ENCODE assay signal across 8 cellular contexts in genomic region chr14:91508105-91508504, GRCh38. TPM values are rescaled to one million over a fixed set of nuclear protein-coding genes. Genes with fewer than 3 reads are reported as not detected.
DNase-seq lines count a peak whose midpoint lies in the region; ATAC-seq and TF ChIP-seq lines count a peak whose summit lies in the region.

No MANE protein-coding gene starts in this region.

- H3K79me2 ChIP-seq in Loucy (ENCODE audit: insufficient read depth, low read length) = peaks cover 77% of the 10 kb centered on the region

- TF ChIP-seq CTCF in BJ (IDR thresholded peaks at IDR 0.05; ENCODE audit: insufficient read depth, low read depth, low read length) (no peak), Loucy (conservative IDR thresholded peaks at IDR 0.05; ENCODE audit: low read length) (no peak), nephron progenitor cell (IDR thresholded peaks at IDR 0.05) (no peak), GM10248 (IDR thresholded peaks at IDR 0.05; ENCODE audit: control extremely low read depth, extremely low read depth, low read depth, missing control alignments) (no peak)

- POLR2A ChIA-PET in BJ (lab: Charles Lee) = interaction anchor here (0.5 to 0.6 kb wide), 2 partner anchors 36 to 612 kb away, joined by 7 to 8 read pairs; no protein-coding TSS in a partner anchor
- POLR2A ChIA-PET in GM10248 (lab: Yijun Ruan, JAX) = no interaction called here

- peaks cover 2% of the 10 kb centered on the region for H3K36me3 ChIP-seq in BJ (ENCODE audit: control insufficient read depth, insufficient read depth, low read length)
- H3K36me3 ChIP-seq in Loucy (ENCODE audit: insufficient read depth, low read length) = peaks cover 19% of the 10 kb centered on the region; the same call in 1 of the 2 replicates
- peaks cover 0 to 24% of the 10 kb centered on the region in 2 donors for H3K36me3 ChIP-seq in duodenal mucosa (ENCODE audit: control insufficient read depth in 1 of 2, insufficient read depth in 2 of 2, low read length in 2 of 2)

- H3K27ac ChIP-seq in duodenal mucosa (ENCODE audit: low read depth, low read length) = no peak overlapping the region

- H3F3A ChIP-seq in Loucy (ENCODE audit: low read depth) = no peaks in the 10 kb centered on the region; the same call in 1 of the 2 replicates

- H3K9ac ChIP-seq in Loucy (ENCODE audit: low read depth, low read length, poor library complexity, severe bottlenecking) (peak overlapping the region; percentile 100), duodenal mucosa (ENCODE audit: low read depth in 1 of 2, low read length in 2 of 2) (peak overlapping the region; percentile 57 to 87)

- no peak overlapping the region for H3K27ac Mint-ChIP-seq in nephron progenitor cell

- no peak for ATAC-seq in HG02938 (IDR thresholded peaks at IDR 0.05; ENCODE audit: unreplicated experiment)

- H3K9me3 ChIP-seq in Loucy (ENCODE audit: insufficient read depth, low read depth, low read length) = no peaks in the 10 kb centered on the region
- H3K9me3 ChIP-seq in duodenal mucosa (ENCODE audit: control insufficient read depth in 1 of 2, low read length in 2 of 2) = no peaks in the 10 kb centered on the region

- peaks cover 22% of the 10 kb centered on the region for H3K4me1 Mint-ChIP-seq in nephron progenitor cell

- no peaks in the 10 kb centered on the region for H3K9me2 ChIP-seq in Loucy (replicated peaks; ENCODE audit: low read depth, low read length)

- no peaks in the 10 kb centered on the region for H3K27me3 Mint-ChIP-seq in nephron progenitor cell (ENCODE audit: low read depth, poor library complexity)

- CTCF ChIA-PET in BJ (lab: Yijun Ruan, JAX) = no interaction called here
- CTCF ChIA-PET in GM10248 (lab: Yijun Ruan, JAX) = no interaction called here

- H3K4me3 ChIP-seq in BJ (ENCODE audit: low read depth, low read length) = peak overlapping the region; percentile 75
- H3K4me3 ChIP-seq in Loucy (ENCODE audit: low read length, poor library complexity, severe bottlenecking) = peak overlapping the region; percentile 94
- peak overlapping the region; percentile 94 to 97 for H3K4me3 ChIP-seq in duodenal mucosa (ENCODE audit: low read depth in 1 of 2, low read length in 2 of 2)

- H3K4me2 ChIP-seq in Loucy (ENCODE audit: low read depth, low read length, poor library complexity, severe bottlenecking) = peak overlapping the region; percentile 99

- DNase-seq in BJ (ENCODE audit: low read depth) (no peak), nephron progenitor cell (no peak), GM10248 (ENCODE audit: extremely low spot score) (no peak), KG1 (lab: John Stamatoyannopoulos, UW) (no peak)
- DNase-seq in activated CD4-positive, alpha-beta T cell treated with anti-CD3 and anti-CD28 coated beads, Interleukin-2, amount 50 U/mL, for 4 hours = no peak

- no peak overlapping the region for H2AFZ ChIP-seq in Loucy (ENCODE audit: low read length)

- peak overlapping the region; percentile 98 for H3K4me3 Mint-ChIP-seq in nephron progenitor cell

- H3K36me3 Mint-ChIP-seq in nephron progenitor cell (ENCODE audit: low read depth) = peaks cover 39% of the 10 kb centered on the region

- peaks cover 60% of the 10 kb centered on the region for H4K20me1 ChIP-seq in Loucy (ENCODE audit: insufficient read depth, low read length, poor library complexity, severe bottlenecking)

- H3K9me3 Mint-ChIP-seq in nephron progenitor cell = no peaks in the 10 kb centered on the region

- H3K27me3 ChIP-seq in BJ (ENCODE audit: control insufficient read depth, insufficient read depth, low read length) = no peaks in the 10 kb centered on the region
- H3K27me3 ChIP-seq in Loucy (ENCODE audit: insufficient read depth, low read length, poor library complexity, severe bottlenecking) = peaks cover 10% of the 10 kb centered on the region
- H3K27me3 ChIP-seq in duodenal mucosa (ENCODE audit: control insufficient read depth in 1 of 2, insufficient read depth in 2 of 2, low read length in 2 of 2) = no peaks in the 10 kb centered on the region

- H3K4me1 ChIP-seq in Loucy (ENCODE audit: insufficient read depth, low read length, poor library complexity, severe bottlenecking) (peaks cover 23% of the 10 kb centered on the region), duodenal mucosa (ENCODE audit: control insufficient read depth in 1 of 2, insufficient read depth in 2 of 2, low read length in 2 of 2) (peaks cover 0 to 20% of the 10 kb centered on the region in 2 donors)

RNA-seq across cellular contexts. Expression of gene PPP4R3A, which starts 2.0 kb away (rescaled TPM):
- polyA plus RNA-seq in BJ (2011; rRNA removed) = 18.3 and 36.1 TPM in 2 replicates
- polyA minus RNA-seq in BJ (2011; rRNA and poly(A)+ RNA removed) = 17.4 and 19.9 TPM in 2 replicates
